In genomic region chr17:16241906-16242399, GRCh38 we compare ENCODE assay signal across 28 cellular contexts.
"Had no signal": no experiment of that assay in that cellular context is flagged by ENCODE, and none has a peak within 500 bp of the region (broad histone marks: within the 10 kb centered on the region; RNA-seq: fewer than 3 reads in every experiment).

No MANE protein-coding gene starts in this region.

- ATAC-seq: activated CD4-positive, alpha-beta T cell treated with anti-CD3 and anti-CD28 coated beads for 36 hours; activated CD8-positive, alpha-beta memory T cell treated with anti-CD3 and anti-CD28 coated beads, Interleukin-2, amount 10 ng/mL, durations not matched to agents 7 days and 5 days; activated CD8-positive, alpha-beta T cell treated with anti-CD3 and anti-CD28 coated beads, Interleukin-2, amount 10 ng/mL, durations not matched to agents 7 days and 5 days; activated T-cell treated with anti-CD3 and anti-CD28 coated beads, Interleukin-2, amount 50 U/mL, for 72 hours; body of pancreas; effector memory CD8-positive, alpha-beta T cell; foreskin keratinocyte; gastrocnemius medialis had no signal

- H3K4me3 ChIP-seq: body of pancreas, esophagus muscularis mucosa, gastrocnemius medialis had no signal

- H3K27ac ChIP-seq: body of pancreas, esophagus muscularis mucosa, foreskin keratinocyte, gastrocnemius medialis had no signal

- H3K9me3 Mint-ChIP-seq: activated CD4-positive, alpha-beta memory T cell treated with anti-CD3 and anti-CD28 coated beads for 36 hours; activated CD4-positive, alpha-beta T cell treated with anti-CD3 and anti-CD28 coated beads, Interleukin-2, amount 10 ng/mL, durations not matched to agents 24 days and 14 days; activated T-cell treated with anti-CD3 and anti-CD28 coated beads, Interleukin-2, amount 50 U/mL, for 72 hours; effector memory CD8-positive, alpha-beta T cell had no signal

- H3K36me3 ChIP-seq: gastrocnemius medialis had no signal

- H3K9me3 ChIP-seq: body of pancreas, esophagus muscularis mucosa, gastrocnemius medialis had no signal

- H3K27me3 ChIP-seq: body of pancreas, esophagus muscularis mucosa, foreskin keratinocyte, gastrocnemius medialis had no signal

- H3K4me1 ChIP-seq: body of pancreas, esophagus muscularis mucosa, foreskin keratinocyte, gastrocnemius medialis had no signal

- H3K27ac Mint-ChIP-seq: activated CD4-positive, alpha-beta memory T cell treated with anti-CD3 and anti-CD28 coated beads for 36 hours; activated CD4-positive, alpha-beta T cell treated with anti-CD3 and anti-CD28 coated beads for 36 hours; activated CD4-positive, alpha-beta T cell treated with anti-CD3 and anti-CD28 coated beads, Interleukin-2, amount 10 ng/mL, durations not matched to agents 24 days and 14 days; activated CD8-positive, alpha-beta memory T cell treated with anti-CD3 and anti-CD28 coated beads, Interleukin-2, amount 10 ng/mL, durations not matched to agents 7 days and 5 days; activated CD8-positive, alpha-beta T cell treated with anti-CD3 and anti-CD28 coated beads, Interleukin-2, amount 10 ng/mL, durations not matched to agents 7 days and 5 days; effector memory CD8-positive, alpha-beta T cell had no signal

- H3K4me3 Mint-ChIP-seq: activated CD4-positive, alpha-beta memory T cell treated with anti-CD3 and anti-CD28 coated beads for 36 hours; activated CD4-positive, alpha-beta T cell treated with anti-CD3 and anti-CD28 coated beads for 36 hours; activated CD4-positive, alpha-beta T cell treated with anti-CD3 and anti-CD28 coated beads, Interleukin-2, amount 10 ng/mL, durations not matched to agents 24 days and 14 days; activated CD8-positive, alpha-beta memory T cell treated with anti-CD3 and anti-CD28 coated beads, Interleukin-2, amount 10 ng/mL, durations not matched to agents 7 days and 5 days; activated CD8-positive, alpha-beta T cell treated with anti-CD3 and anti-CD28 coated beads, Interleukin-2, amount 10 ng/mL, durations not matched to agents 7 days and 5 days; activated naive CD8-positive, alpha-beta T cell; activated T-cell treated with anti-CD3 and anti-CD28 coated beads, Interleukin-2, amount 50 U/mL, for 72 hours; effector memory CD8-positive, alpha-beta T cell had no signal

- DNase-seq: activated CD4-positive, alpha-beta memory T cell treated with anti-CD3 and anti-CD28 coated beads for 36 hours; activated CD4-positive, alpha-beta T cell treated with anti-CD3 and anti-CD28 coated beads for 36 hours; activated CD4-positive, alpha-beta T cell treated with anti-CD3 and anti-CD28 coated beads, Interleukin-2, amount 10 ng/mL, durations not matched to agents 24 days and 14 days; activated CD4-positive, CD25-positive, alpha-beta regulatory T cell; activated CD4-positive, CD25-positive, alpha-beta regulatory T cell treated with anti-CD3 and anti-CD28 coated beads, Interleukin-2, amount 50 U/mL, for 72 hours; activated CD8-positive, alpha-beta memory T cell treated with anti-CD3 and anti-CD28 coated beads, Interleukin-2, amount 10 ng/mL, durations not matched to agents 7 days and 5 days; activated CD8-positive, alpha-beta memory T cell treated with anti-CD3 and anti-CD28 coated beads, Interleukin-2, amount 50 U/mL, for 4 hours; activated CD8-positive, alpha-beta T cell treated with anti-CD3 and anti-CD28 coated beads, Interleukin-2, amount 10 ng/mL, durations not matched to agents 7 days and 5 days; activated gamma-delta T cell treated with Interleukin-2 at 50 U/mL for 16 hours; activated naive CD4-positive, alpha-beta T cell treated with anti-CD3 and anti-CD28 coated beads, Interleukin-2, amount 50 U/mL, for 16 hours; activated naive CD4-positive, alpha-beta T cell treated with Interleukin-2 at 50 U/mL for 16 hours; activated T-cell treated with anti-CD3 and anti-CD28 coated beads, Interleukin-2, amount 50 U/mL, for 1 hour; activated T-cell treated with anti-CD3 and anti-CD28 coated beads, Interleukin-2, amount 50 U/mL, for 72 hours; amniotic stem cell; anterior cingulate cortex; body of pancreas; caudate nucleus; cortex of kidney; dermis blood vessel endothelial cell; effector CD4-positive, alpha-beta T cell; effector memory CD8-positive, alpha-beta T cell; erythroblast; foreskin keratinocyte; gastrocnemius medialis; glutamatergic neuron; T-helper 2 cell had no signal

- H3K27me3 Mint-ChIP-seq: activated CD4-positive, alpha-beta memory T cell treated with anti-CD3 and anti-CD28 coated beads for 36 hours; activated CD4-positive, alpha-beta T cell treated with anti-CD3 and anti-CD28 coated beads for 36 hours; activated CD4-positive, alpha-beta T cell treated with anti-CD3 and anti-CD28 coated beads, Interleukin-2, amount 10 ng/mL, durations not matched to agents 24 days and 14 days; activated CD8-positive, alpha-beta memory T cell treated with anti-CD3 and anti-CD28 coated beads, Interleukin-2, amount 10 ng/mL, durations not matched to agents 7 days and 5 days; activated naive CD8-positive, alpha-beta T cell; effector memory CD8-positive, alpha-beta T cell had no signal
